Comparison of ENCODE assay signal across 24 cellular contexts in genomic region chr22:29112102-29112501, GRCh38. TPM values are rescaled to one million over a fixed set of nuclear protein-coding genes. Genes with fewer than 3 reads are reported as not detected.
DNase-seq lines count a peak whose midpoint lies in the region; ATAC-seq, FAIRE-seq and TF ChIP-seq lines count a peak whose summit lies in the region.
"Had no signal": no experiment of that assay in that cellular context is flagged by ENCODE, and none has a peak within 500 bp of the region (broad histone marks: within the 10 kb centered on the region; RNA-seq: fewer than 3 reads in every experiment).

No MANE protein-coding gene starts in this region.

- H3K4me2 ChIP-seq in Loucy (ENCODE audit: low read depth, low read length, poor library complexity, severe bottlenecking), result no peak overlapping the region
- H3K4me2 ChIP-seq in K562 (ENCODE audit: insufficient read depth, low read length), result no peak overlapping the region
- H3K4me2 ChIP-seq: BLaER1 treated with 17β-estradiol and CSF1 and Interleukin-3, amounts not matched to agents 10 nM and 100 nM; KMS-11 had no signal

- H3K27ac ChIP-seq in K562 (ENCODE audit: extremely low read depth, low read depth, low read length), result no peak overlapping the region
- H3K27ac ChIP-seq: BLaER1 treated with 17β-estradiol and CSF1 and Interleukin-3, amounts not matched to agents 10 nM and 100 nM; KMS-11 had no signal

- H3K9me2 ChIP-seq in Loucy (replicated peaks; ENCODE audit: low read depth, low read length), result no peaks in the 10 kb centered on the region

- H3K9ac ChIP-seq in Loucy (ENCODE audit: low read depth, low read length, poor library complexity, severe bottlenecking) (no peak overlapping the region), K562 (ENCODE audit: insufficient read depth in 1 of 2, low read depth in 2 of 2, low read length in 2 of 2) (no peak overlapping the region)
- H3K9ac ChIP-seq: BLaER1 treated with 17β-estradiol and CSF1 and Interleukin-3, amounts not matched to agents 10 nM and 100 nM; KMS-11 had no signal

- H3K9me3 Mint-ChIP-seq in nephron, result peaks cover 3% of the 10 kb centered on the region
- H3K9me3 Mint-ChIP-seq: activated T-helper 17 cell treated with anti-CD3 and anti-CD28 coated beads, Interleukin-2, amount 50 U/mL, for 72 hours had no signal

- in situ Hi-C loops in K562 (cut with MboI), result no loop called here

- H3K4me1 Mint-ChIP-seq in nephron, result peaks cover 53% of the 10 kb centered on the region
- H3K4me1 Mint-ChIP-seq: activated T-helper 17 cell treated with anti-CD3 and anti-CD28 coated beads, Interleukin-2, amount 50 U/mL, for 72 hours had no signal

- H3K36me3 ChIP-seq in Loucy (ENCODE audit: insufficient read depth, low read length) (no peaks in the 10 kb centered on the region), K562 (ENCODE audit: control insufficient read depth, insufficient read depth, low read length) (no peaks in the 10 kb centered on the region)
- H3K36me3 ChIP-seq: BLaER1 treated with 17β-estradiol and CSF1 and Interleukin-3, amounts not matched to agents 10 nM and 100 nM; tibial nerve had no signal

- peak in 1 of 2 experiments; percentile 40; a peak in 2 of 4 replicates for TF ChIP-seq RAD21 in K562 (CRISPR knock-in tag; conservative IDR thresholded peaks at IDR 0.05 in 1 of 2, IDR thresholded peaks at IDR 0.05 in 1 of 2)

- WGBS in K562 (ENCODE audit: insufficient coverage, low coverage, missing lambda C conversion rate), result 56% methylated on average over 3 of the region's 3 CpGs

- ATAC-seq in K562 (peak; percentile 39; the same call in 1 of the 3 replicates), HG03159 (IDR thresholded peaks at IDR 0.05; ENCODE audit: unreplicated experiment) (no peak), GM18520 (IDR thresholded peaks at IDR 0.05; ENCODE audit: unreplicated experiment) (no peak)
- ATAC-seq: activated naive CD8-positive, alpha-beta T cell treated with anti-CD3 and anti-CD28 coated beads, Interleukin-2, amount 50 U/mL, for 24 hours; activated T-helper 17 cell treated with anti-CD3 and anti-CD28 coated beads, Interleukin-2, amount 50 U/mL, for 72 hours had no signal

- H3K79me2 ChIP-seq in Loucy (ENCODE audit: insufficient read depth, low read length), result no peaks in the 10 kb centered on the region
- no peaks in the 10 kb centered on the region for H3K79me2 ChIP-seq in K562 (ENCODE audit: control insufficient read depth, insufficient read depth, low read length)

- H3K36me3 Mint-ChIP-seq in nephron (ENCODE audit: low read depth), result peaks cover 16% of the 10 kb centered on the region

- no peak for FAIRE-seq in K562 (lab: Jason Lieb, UNC)
- FAIRE-seq: frontal cortex, GM18507 had no signal

- no peak overlapping the region for H2AFZ ChIP-seq in Loucy (ENCODE audit: low read length)
- H2AFZ ChIP-seq in K562 (ENCODE audit: low read depth, low read length), result no peak overlapping the region

- H4K20me1 ChIP-seq in Loucy (ENCODE audit: insufficient read depth, low read length, poor library complexity, severe bottlenecking) (no peaks in the 10 kb centered on the region), K562 (replicated peaks; ENCODE audit: control insufficient read depth, insufficient read depth, low read length) (no peaks in the 10 kb centered on the region)
- H4K20me1 ChIP-seq: BLaER1 treated with 17β-estradiol and CSF1 and Interleukin-3, amounts not matched to agents 10 nM and 100 nM had no signal

- TF ChIP-seq CTCF in Loucy (conservative IDR thresholded peaks at IDR 0.05; ENCODE audit: low read length), result peak; percentile 46
- TF ChIP-seq CTCF in K562 (IDR thresholded peaks at IDR 0.05 in 2 of 3, conservative IDR thresholded peaks at IDR 0.05 in 1 of 3; ENCODE audit: insufficient read depth in 2 of 3, low read depth in 1 of 3, low read length in 3 of 3), result 0 out of 6 replicates have a peak, but pooled peaks of 2 of the 3 experiments have one; percentile 2
- no peak for TF ChIP-seq CTCF in nephron (IDR thresholded peaks at IDR 0.05; ENCODE audit: unreplicated experiment in 3 of 3)

- H3K27me3 ChIP-seq in Loucy (ENCODE audit: insufficient read depth, low read length, poor library complexity, severe bottlenecking) (no peaks in the 10 kb centered on the region), K562 (ENCODE audit: control insufficient read depth in 2 of 2, insufficient read depth in 2 of 2, low read length in 2 of 2) (no peaks in the 10 kb centered on the region)
- H3K27me3 ChIP-seq: BLaER1 treated with 17β-estradiol and CSF1 and Interleukin-3, amounts not matched to agents 10 nM and 100 nM; tibial nerve had no signal

- H3K4me3 Mint-ChIP-seq in nephron, result no peak overlapping the region
- H3K4me3 Mint-ChIP-seq: activated naive CD8-positive, alpha-beta T cell treated with anti-CD3 and anti-CD28 coated beads, Interleukin-2, amount 50 U/mL, for 24 hours; activated T-helper 17 cell treated with anti-CD3 and anti-CD28 coated beads, Interleukin-2, amount 50 U/mL, for 72 hours had no signal

- POLR2A ChIA-PET in K562 (lab: Yijun Ruan, JAX), result no interaction called here

- no TSS peak for BruUV-seq in K562 (replicated peaks; lab: Mats Ljungman, UMichigan)

- H3K27ac Mint-ChIP-seq in nephron, result peak overlapping the region in 2 of 3 experiments; percentile 6 to 23
- H3K27ac Mint-ChIP-seq: activated naive CD8-positive, alpha-beta T cell treated with anti-CD3 and anti-CD28 coated beads, Interleukin-2, amount 50 U/mL, for 24 hours; activated T-helper 17 cell treated with anti-CD3 and anti-CD28 coated beads, Interleukin-2, amount 50 U/mL, for 72 hours had no signal

- intact Hi-C loops in K562 (cut with micrococcal nuclease), result no loop called here

- no peak for TF ChIP-seq POLR2A in K562 (conservative IDR thresholded peaks at IDR 0.05)

- no peaks in the 10 kb centered on the region for H3K27me3 Mint-ChIP-seq in nephron (ENCODE audit: low read depth)

- no peaks in the 10 kb centered on the region for H3F3A ChIP-seq in Loucy (ENCODE audit: low read depth)

- CTCF ChIA-PET in K562 (lab: Yijun Ruan, JAX; ENCODE audit: low intra/inter-chr PET ratio), result no interaction called here

- peak; percentile 51 for DNase-seq in NCI-H1092 treated with DMSO at 0.1 percent for 48 hours (lab: John Stamatoyannopoulos, UW)
- DNase-seq in NCI-H1092 (lab: John Stamatoyannopoulos, UW), result no peak
- DNase-seq in K562 (ENCODE audit: extremely low read depth in 1 of 4, low spot score in 3 of 4), result no peak
- DNase-seq in activated effector memory CD4-positive, alpha-beta T cell treated with anti-CD3 and anti-CD28 coated beads, Interleukin-2, amount 50 U/mL, for 16 hours, result no peak
- DNase-seq: 8988T; activated CD4-positive, CD25-positive, alpha-beta regulatory T cell; activated CD8-positive, alpha-beta memory T cell treated with anti-CD3 and anti-CD28 coated beads for 24 hours; activated naive CD8-positive, alpha-beta T cell treated with anti-CD3 and anti-CD28 coated beads, Interleukin-2, amount 50 U/mL, for 24 hours; NCI-H1048; SIG-M5; stimulated activated naive CD4-positive, alpha-beta T cell treated with Interleukin-2 at 50 U/mL for 16 hours; T-helper 2 cell had no signal

- H3K9me1 ChIP-seq in K562 (ENCODE audit: control insufficient read depth, insufficient read depth, low read length), result peaks cover 3% of the 10 kb centered on the region

- H3K9me3 ChIP-seq in Loucy (ENCODE audit: insufficient read depth, low read depth, low read length) (no peaks in the 10 kb centered on the region), K562 (replicated peaks; ENCODE audit: control insufficient read depth, insufficient read depth, low read depth, low read length) (no peaks in the 10 kb centered on the region)
- H3K9me3 ChIP-seq: BLaER1 treated with 17β-estradiol and CSF1 and Interleukin-3, amounts not matched to agents 10 nM and 100 nM; tibial nerve had no signal

- no peak overlapping the region for H3K4me3 ChIP-seq in Loucy (ENCODE audit: low read length, poor library complexity, severe bottlenecking)
- no peak overlapping the region for H3K4me3 ChIP-seq in K562
- H3K4me3 ChIP-seq: BLaER1 treated with 17β-estradiol and CSF1 and Interleukin-3, amounts not matched to agents 10 nM and 100 nM; tibial nerve had no signal

- no peak for TF ChIP-seq EP300 in K562 (IDR thresholded peaks at IDR 0.05; ENCODE audit: low read length)

- peaks cover 5% of the 10 kb centered on the region for H3K4me1 ChIP-seq in Loucy (ENCODE audit: insufficient read depth, low read length, poor library complexity, severe bottlenecking)
- H3K4me1 ChIP-seq in K562 (replicated peaks in 1 of 2; ENCODE audit: control insufficient read depth in 2 of 2, insufficient read depth in 2 of 2, low read length in 2 of 2), result peaks cover 0 to 17% of the 10 kb centered on the region in 2 experiments; a peak in 3 of 5 replicates
- H3K4me1 ChIP-seq: BLaER1 treated with 17β-estradiol and CSF1 and Interleukin-3, amounts not matched to agents 10 nM and 100 nM had no signal

RNA-seq across cellular contexts. Expression of gene KREMEN1, which starts 39.3 kb away (rescaled TPM):
- total RNA-seq in K562 (2011; cell fraction: chromatin; rRNA removed; ENCODE audit: low replicate concordance), result 3.6 and 5.0 TPM in 2 replicates
- total RNA-seq in K562 (2011; cell fraction: nucleolus; rRNA removed), result 4.2 and 4.5 TPM in 2 replicates
- total RNA-seq in K562 (2011; cell fraction: nucleoplasm; rRNA removed), result 5.6 and 6.4 TPM in 2 replicates
- 3.8 and 5.1 TPM in 2 replicates for total RNA-seq in K562 (2014; rRNA removed)
- 3.8 and 4.3 TPM in 2 replicates for total RNA-seq in K562 (2014; rRNA removed; fragmentation: Illumina TruSeq; extraction: Trizol)
- 5.0 and 6.1 TPM in 2 replicates for total RNA-seq in K562 (2015; rRNA removed; fragmentation: Illumina TruSeq; extraction: Trizol)
- total RNA-seq in K562 (2021), result 8.8 and 11.5 TPM in 2 replicates
- polyA plus RNA-seq in K562 (2011; rRNA removed), result 2.2 and 3.2 TPM in 2 replicates
- 3.2 and 6.4 TPM in 2 replicates for polyA plus RNA-seq in K562 (2011; cell fraction: cytosol; rRNA removed)
- polyA plus RNA-seq in K562 (2011; cell fraction: nucleus; rRNA removed), result 1.1 and 3.0 TPM in 2 replicates
- polyA plus RNA-seq in K562 (2012), result 6.8 and 12.0 TPM in 2 replicates
- polyA plus RNA-seq in K562 (2014; fragmentation: Illumina TruSeq; extraction: Trizol), result 8.9 and 10.1 TPM in 2 replicates
- polyA plus RNA-seq in K562 (2014; fragmentation: Nextera tagmentation; extraction: Ambion mirVana), result 1 to 10 TPM in 1 of 2 experiments, under 1 TPM in 1; 0.69 to 1.3 TPM
- 4.5 and 4.9 TPM in 2 replicates for polyA plus RNA-seq in K562 (2014; rRNA removed)
- 1.3 and 2.4 TPM in 2 replicates for polyA minus RNA-seq in K562 (2011; rRNA and poly(A)+ RNA removed)
- polyA minus RNA-seq in K562 (2011; cell fraction: cytosol; rRNA and poly(A)+ RNA removed), result 2.7 and 4.5 TPM in 2 replicates
- polyA minus RNA-seq in K562 (2011; cell fraction: nucleus; rRNA and poly(A)+ RNA removed), result 0.33 and 0.54 TPM in 2 replicates

RNA-seq across cellular contexts. Expression of gene C22orf31, which starts 50.5 kb away (rescaled TPM):
- total RNA-seq in K562 (2011; cell fraction: chromatin; rRNA removed; ENCODE audit: low replicate concordance), result not detected in 2 replicates
- not detected in 2 replicates for total RNA-seq in K562 (2011; cell fraction: nucleolus; rRNA removed)
- total RNA-seq in K562 (2011; cell fraction: nucleoplasm; rRNA removed), result not detected in 2 replicates
- total RNA-seq in K562 (2014; rRNA removed) (not detected in 2 replicates), K562 (2014; rRNA removed; fragmentation: Illumina TruSeq; extraction: Trizol) (not detected in 2 replicates), K562 (2015; rRNA removed; fragmentation: Illumina TruSeq; extraction: Trizol) (not detected in 2 replicates), K562 (2021) (not detected in 2 replicates)
- polyA plus RNA-seq in K562 (2011; rRNA removed) (not detected in 2 replicates), K562 (2014; fragmentation: Illumina TruSeq; extraction: Trizol) (not detected in 2 replicates), K562 (2014; fragmentation: Nextera tagmentation; extraction: Ambion mirVana) (not detected), K562 (2014; rRNA removed) (not detected in 2 replicates)
- polyA plus RNA-seq in K562 (2011; cell fraction: cytosol; rRNA removed), result not detected in 2 replicates
- not detected in 2 replicates for polyA plus RNA-seq in K562 (2011; cell fraction: nucleus; rRNA removed)
- polyA plus RNA-seq in K562 (2012), result not detected in 2 replicates
- not detected in 2 replicates for polyA minus RNA-seq in K562 (2011; rRNA and poly(A)+ RNA removed)
- not detected in 2 replicates for polyA minus RNA-seq in K562 (2011; cell fraction: cytosol; rRNA and poly(A)+ RNA removed)
- not detected in 2 replicates for polyA minus RNA-seq in K562 (2011; cell fraction: nucleus; rRNA and poly(A)+ RNA removed)
- total RNA-seq: activated T-helper 17 cell treated with anti-CD3 and anti-CD28 coated beads, Interleukin-2, amount 50 U/mL, for 72 hours; H4; mucosa of gallbladder; tibial nerve had no signal

Comparison
In these comparisons a context has a peak if more than half of its experiments do, and no peak if none do; other contexts are left out.
1. CTCF ChIP-seq: peak in Loucy (single experiment) and K562 (2 of 3); none in nephron (0 of 3).